Comparison of ENCODE assay signal across 25 cellular contexts in the genomic region with DNA sequence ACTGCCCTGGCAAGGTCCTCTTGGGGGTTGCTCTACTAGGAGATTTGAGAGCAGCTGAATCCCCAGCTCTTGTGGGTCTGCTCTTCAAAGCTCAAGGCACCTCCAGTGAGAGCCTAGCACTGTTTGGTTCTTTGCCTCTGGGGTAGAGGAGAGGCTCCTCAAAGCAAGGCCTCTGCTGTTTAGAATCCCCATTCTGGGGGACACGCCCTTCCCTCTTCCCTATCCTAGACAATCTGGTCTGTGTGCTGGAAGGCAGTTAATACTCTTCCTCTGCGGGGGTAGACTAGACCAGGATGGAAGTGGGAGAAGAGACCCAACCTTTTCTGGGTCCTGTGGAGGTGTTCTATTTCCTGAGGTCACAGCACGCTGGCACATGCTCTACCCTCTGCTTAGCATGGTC.
"Had no signal": no experiment of that assay in that cellular context is flagged by ENCODE, and none has a peak within 500 bp of the region (broad histone marks: within the 10 kb centered on the region; RNA-seq: fewer than 3 reads in every experiment).

No MANE protein-coding gene starts in this region.

- H3K36me3 Mint-ChIP-seq: natural killer cell had no signal

- H3K27ac Mint-ChIP-seq: activated naive CD4-positive, alpha-beta T cell treated with anti-CD3 and anti-CD28 coated beads, Interleukin-2, amount 50 U/mL, for 24 hours; mesothelial cell of epicardium; T-cell had no signal

- DNase-seq: activated CD4-positive, CD25-positive, alpha-beta regulatory T cell treated with anti-CD3 and anti-CD28 coated beads, Interleukin-2, amount 50 U/mL, for 72 hours; activated CD8-positive, alpha-beta memory T cell treated with anti-CD3 and anti-CD28 coated beads, Interleukin-2, amount 50 U/mL, for 48 hours; activated T-cell treated with anti-CD3 and anti-CD28 coated beads, Interleukin-2, amount 50 U/mL, for 4 hours; aorta; dermis blood vessel endothelial cell; effector CD8-positive, alpha-beta T cell; gastrocnemius medialis; hippocampal formation; kidney glomerular epithelial cell; left ventricle myocardium inferior; natural killer cell; ovary; stimulated activated CD4-positive, alpha-beta T cell treated with anti-CD3 and anti-CD28 coated beads, Interleukin-12 subunit alpha, Interleukin-12 subunit beta, amount 100 ng/mL, for 4 hours; stimulated activated CD4-positive, alpha-beta T cell treated with anti-CD3 and anti-CD28 coated beads, Interleukin-4, amount 100 ng/mL, for 4 hours; T-cell; trophoblast cell; uterus; WERI-Rb-1 had no signal

- H3K27ac ChIP-seq: esophagus muscularis mucosa, gastrocnemius medialis, left ventricle myocardium inferior, ovary, prostate gland, right atrium auricular region, uterus, WERI-Rb-1 had no signal

- ATAC-seq: activated T-cell treated with anti-CD3 and anti-CD28 coated beads, Interleukin-2, amount 50 U/mL, for 4 hours; gastrocnemius medialis; natural killer cell; T-cell had no signal

- H3K27me3 Mint-ChIP-seq: activated naive CD4-positive, alpha-beta T cell treated with anti-CD3 and anti-CD28 coated beads, Interleukin-2, amount 50 U/mL, for 24 hours; T-cell had no signal

- H3K4me3 ChIP-seq: esophagus muscularis mucosa, gastrocnemius medialis, left ventricle myocardium inferior, ovary, prostate gland, right atrium auricular region, uterus had no signal

- H3K9me3 Mint-ChIP-seq: activated naive CD4-positive, alpha-beta T cell treated with anti-CD3 and anti-CD28 coated beads, Interleukin-2, amount 50 U/mL, for 24 hours; activated T-cell treated with anti-CD3 and anti-CD28 coated beads, Interleukin-2, amount 50 U/mL, for 4 hours; brain; mesothelial cell of epicardium; natural killer cell; T-cell; T-helper 2 cell treated with Interferon-gamma antibody and Interleukin-4, amounts not matched to agents 5 μg/mL and 100 μg/mL, for 36 hours had no signal

- H3K4me3 Mint-ChIP-seq: activated naive CD4-positive, alpha-beta T cell treated with anti-CD3 and anti-CD28 coated beads, Interleukin-2, amount 50 U/mL, for 24 hours; activated T-cell treated with anti-CD3 and anti-CD28 coated beads, Interleukin-2, amount 50 U/mL, for 4 hours; mesothelial cell of epicardium; natural killer cell; T-cell; T-helper 2 cell treated with Interferon-gamma antibody and Interleukin-4, amounts not matched to agents 5 μg/mL and 100 μg/mL, for 36 hours had no signal

- H3K4me1 Mint-ChIP-seq: brain, mesothelial cell of epicardium, natural killer cell had no signal
